ENCODE assay signal across 8 cellular contexts in the genomic region with DNA sequence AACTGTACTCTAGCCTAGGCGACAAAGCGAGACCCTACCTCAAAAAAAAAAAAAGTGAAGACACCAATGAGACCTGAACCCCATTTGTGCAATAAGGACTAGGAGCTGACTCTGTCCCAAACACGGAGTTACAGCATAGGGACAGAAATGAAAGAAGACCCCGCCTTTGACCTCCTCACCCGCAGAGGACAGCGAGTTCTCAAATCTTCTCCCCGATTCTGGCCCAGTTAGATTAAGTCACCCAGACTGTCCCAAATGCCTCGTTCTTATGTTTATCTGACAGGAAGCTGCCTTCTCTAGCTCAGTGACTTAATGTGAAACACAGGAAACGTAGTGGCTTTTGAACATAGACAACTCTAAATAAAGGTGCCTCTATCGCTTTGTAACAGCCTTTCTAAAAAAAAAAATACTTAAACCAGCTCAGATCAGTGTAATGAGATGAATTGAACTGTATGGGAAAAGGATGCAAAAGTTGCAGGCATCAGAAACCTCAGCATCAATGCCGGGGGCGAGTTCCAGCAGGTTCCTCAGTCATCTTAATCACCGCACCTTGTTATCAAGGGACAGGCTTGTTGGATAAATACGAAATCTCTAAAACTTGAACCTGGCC.
DNase-seq lines count a peak whose midpoint lies in the region; ATAC-seq, FAIRE-seq and TF ChIP-seq lines count a peak whose summit lies in the region.

No MANE protein-coding gene starts in this region.

- CTCF ChIA-PET in RWPE1 (lab: Yijun Ruan, JAX): no interaction called here

- DNase-seq in GM13976 (ENCODE audit: low spot score) (peak; percentile 77), RWPE1 (ENCODE audit: low spot score) (no peak), NCI-H1436 treated with DMSO at 0.1 percent for 48 hours (lab: John Stamatoyannopoulos, UW) (no peak), urothelium cell line (ENCODE audit: low spot score) (no peak), head of caudate nucleus (no peak)
- peak; percentile 49 for DNase-seq in effector CD4-positive, alpha-beta T cell

- TF ChIP-seq CTCF in GM13976 (IDR thresholded peaks at IDR 0.05; ENCODE audit: borderline replicate concordance, control extremely low read depth, extremely low read depth, insufficient read depth, missing control alignments): no peak
- no peak for TF ChIP-seq CTCF in RWPE1 (conservative IDR thresholded peaks at IDR 0.05; ENCODE audit: low read depth)

- H3K4me3 ChIP-seq in rectal smooth muscle tissue (ENCODE audit: low read length): no peak overlapping the region

- no peaks in the 10 kb centered on the region for H3K36me3 ChIP-seq in rectal smooth muscle tissue (ENCODE audit: control insufficient read depth, insufficient read depth, low read length)

- no peak for FAIRE-seq in urothelium cell line (lab: Jason Lieb, UNC)

- intact Hi-C loops in head of caudate nucleus (cut with DNase I): no loop called here

- H3K9ac ChIP-seq in rectal smooth muscle tissue (ENCODE audit: low read length): no peak overlapping the region

- no peak for ATAC-seq in GM19035 (IDR thresholded peaks at IDR 0.05; ENCODE audit: unreplicated experiment)

- H3K27ac ChIP-seq in RWPE1: peak overlapping the region; percentile 92
- peak overlapping the region; percentile 68 for H3K27ac ChIP-seq in rectal smooth muscle tissue (ENCODE audit: low read depth, low read length)

- peaks cover 47% of the 10 kb centered on the region for H3K4me1 ChIP-seq in rectal smooth muscle tissue (ENCODE audit: control insufficient read depth, insufficient read depth, low read length)

- POLR2A ChIA-PET in RWPE1 (lab: Yijun Ruan, JAX; ENCODE audit: low non-redundant PET): no interaction called here

- in situ Hi-C loops in GM13976 (cut with MboI; ENCODE audit: low sequenced_read_pairs, unreplicated experiment): no loop called here

- no peaks in the 10 kb centered on the region for H3K27me3 ChIP-seq in rectal smooth muscle tissue (ENCODE audit: control insufficient read depth, insufficient read depth, low read length)

Comparison
In these comparisons a context has a peak if more than half of its experiments do, and no peak if none do; other contexts are left out.
1. DNase-seq: peak in GM13976 (single experiment) and effector CD4-positive, alpha-beta T cell (single experiment); none in RWPE1 (single experiment), NCI-H1436 treated with DMSO at 0.1 percent for 48 hours (single experiment), urothelium cell line (single experiment) and head of caudate nucleus (0 of 42).